In the genomic region with DNA sequence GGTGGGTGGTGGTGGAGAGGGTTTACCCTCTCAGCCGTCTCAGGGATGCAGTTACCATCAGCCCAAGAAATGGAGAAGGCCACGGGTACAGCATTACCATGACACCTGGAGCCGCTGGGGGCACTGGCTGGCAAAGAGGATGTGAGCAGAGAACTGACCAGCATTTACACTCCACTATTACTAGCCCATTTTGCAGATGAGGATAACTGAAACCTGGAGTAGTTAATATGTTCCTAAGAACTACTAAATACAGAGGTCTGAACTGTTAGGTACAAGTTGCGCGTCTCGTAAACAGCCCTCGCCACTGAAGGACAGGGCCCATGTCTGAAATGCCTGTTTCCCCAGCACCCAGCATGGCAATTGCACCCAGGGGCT, we compare ENCODE assay signal across 16 cellular contexts.
DNase-seq lines count a peak whose midpoint lies in the region; ATAC-seq and TF ChIP-seq lines count a peak whose summit lies in the region.
"Had no signal": no experiment of that assay in that cellular context is flagged by ENCODE, and none has a peak within 500 bp of the region (broad histone marks: within the 10 kb centered on the region; RNA-seq: fewer than 3 reads in every experiment).

No MANE protein-coding gene starts in this region.

- H4K8ac ChIP-seq in H9 (replicated peaks; ENCODE audit: insufficient read length, low read depth, low read length), result no peak overlapping the region

- peaks cover 6% of the 10 kb centered on the region; the same call in 1 of the 2 replicates for H3F3A ChIP-seq in DOHH2 (ENCODE audit: control insufficient read depth, insufficient read depth)

- no peaks in the 10 kb centered on the region for H3K79me1 ChIP-seq in H9 (ENCODE audit: insufficient read depth, low read depth, low read length, poor library complexity, severe bottlenecking)

- H4K91ac ChIP-seq in H9 (ENCODE audit: insufficient read length, low read depth, low read length), result no peak overlapping the region

- H3K4me1 ChIP-seq in DOHH2 (ENCODE audit: control insufficient read depth, low read length) (peaks cover 29% of the 10 kb centered on the region), SJCRH30 (peaks cover 42% of the 10 kb centered on the region), right cardiac atrium (ENCODE audit: control insufficient read depth, insufficient read depth, low read length) (peaks cover 7% of the 10 kb centered on the region), skeletal muscle satellite cell (ENCODE audit: control insufficient read depth, insufficient read depth, low read length) (no peaks in the 10 kb centered on the region), H9 (ENCODE audit: insufficient read depth, low read length) (no peaks in the 10 kb centered on the region)
- H3K4me1 ChIP-seq: psoas muscle had no signal

- H3K4me2 ChIP-seq in DOHH2 (ENCODE audit: low read length) (peak overlapping the region; percentile 69), skeletal muscle satellite cell (ENCODE audit: low read length) (peak overlapping the region; percentile 5), H9 (ENCODE audit: insufficient read depth, insufficient read length, low read length) (no peak overlapping the region)

- H3K9me2 ChIP-seq in DOHH2 (replicated peaks; ENCODE audit: control insufficient read depth, low read length), result no peaks in the 10 kb centered on the region

- peak overlapping the region; percentile 78 for H3K27ac ChIP-seq in DOHH2 (ENCODE audit: low read depth, low read length)
- H3K27ac ChIP-seq in SJCRH30, result peak overlapping the region; percentile 78
- peak overlapping the region; percentile 45 for H3K27ac ChIP-seq in right cardiac atrium (ENCODE audit: low read length)
- no peak overlapping the region for H3K27ac ChIP-seq in H9 (ENCODE audit: insufficient read length, low read depth, low read length)
- H3K27ac ChIP-seq: psoas muscle had no signal

- DNase-seq in SJCRH30 (peak in 1 of 2 experiments; percentile 5), right cardiac atrium (no peak), H9 (no peak), head of caudate nucleus (no peak)
- DNase-seq: activated CD4-positive, alpha-beta T cell treated with anti-CD3 and anti-CD28 coated beads, Interleukin-2, amount 10 ng/mL, durations not matched to agents 7 days and 5 days; mammary epithelial cell; NCI-H1436 had no signal

- H3K18ac ChIP-seq in H9 (ENCODE audit: insufficient read length, low read depth, low read length), result no peak overlapping the region

- no peaks in the 10 kb centered on the region for H3K79me2 ChIP-seq in DOHH2 (ENCODE audit: control insufficient read depth, low read length)
- no peaks in the 10 kb centered on the region for H3K79me2 ChIP-seq in H9 (ENCODE audit: insufficient read depth, low read length)

- H2BK20ac ChIP-seq in H9 (ENCODE audit: low read depth, low read length, poor library complexity, severe bottlenecking), result no peak overlapping the region

- H4K20me1 ChIP-seq in DOHH2 (ENCODE audit: control insufficient read depth, insufficient read depth, low read depth, low read length) (no peaks in the 10 kb centered on the region), H9 (ENCODE audit: control insufficient read depth, insufficient read depth, insufficient read length) (no peaks in the 10 kb centered on the region)

- H3K56ac ChIP-seq in H9 (ENCODE audit: insufficient read length, low read depth, low read length), result no peak overlapping the region

- H3K9ac ChIP-seq in skeletal muscle satellite cell (ENCODE audit: low read depth, low read length), result no peak overlapping the region
- no peak overlapping the region for H3K9ac ChIP-seq in H9 (ENCODE audit: extremely low read depth, insufficient read length, low read length)

- 75% methylated on average over 7 of the region's 7 CpGs for WGBS in right cardiac atrium
- WGBS in H9 (ENCODE audit: extremely low coverage, insufficient read length, low lambda C conversion rate), result no CpG with 5 or more reads among the region's 7 CpGs

- no peak overlapping the region for H3K4me3 Mint-ChIP-seq in H9
- H3K4me3 Mint-ChIP-seq: activated CD4-positive, alpha-beta T cell treated with anti-CD3 and anti-CD28 coated beads, Interleukin-2, amount 10 ng/mL, durations not matched to agents 7 days and 5 days; dendritic cell treated with granulocyte-macrophage colony-stimulating factor and Interleukin-4, amounts not matched to agents 40 ng/mL and 50 ng/mL, for 4 days had no signal

- H3K27me3 ChIP-seq in DOHH2 (ENCODE audit: control insufficient read depth, low read length) (peaks cover 7% of the 10 kb centered on the region), SJCRH30 (no peaks in the 10 kb centered on the region), right cardiac atrium (ENCODE audit: control insufficient read depth, insufficient read depth) (no peaks in the 10 kb centered on the region), skeletal muscle satellite cell (ENCODE audit: control insufficient read depth, insufficient read depth, low read length) (no peaks in the 10 kb centered on the region), H9 (ENCODE audit: insufficient read depth, low read length) (no peaks in the 10 kb centered on the region)

- H2BK120ac ChIP-seq in H9 (ENCODE audit: low read depth, low read length, poor library complexity, severe bottlenecking), result no peak overlapping the region

- H3K9me3 ChIP-seq in DOHH2 (ENCODE audit: control insufficient read depth, insufficient read depth, low read length), result no peaks in the 10 kb centered on the region
- H3K9me3 ChIP-seq in SJCRH30 (replicated peaks), result no peaks in the 10 kb centered on the region
- H3K9me3 ChIP-seq in right cardiac atrium (ENCODE audit: control insufficient read depth, low read length), result no peaks in the 10 kb centered on the region
- no peaks in the 10 kb centered on the region for H3K9me3 ChIP-seq in skeletal muscle satellite cell (replicated peaks; ENCODE audit: low read length)
- no peaks in the 10 kb centered on the region for H3K9me3 ChIP-seq in H9 (ENCODE audit: control insufficient read depth, low read depth, low read length)
- H3K9me3 ChIP-seq: psoas muscle had no signal

- H3K4me3 ChIP-seq in DOHH2 (ENCODE audit: low read length), result peak overlapping the region; percentile 64; the same call in 1 of the 2 replicates
- H3K4me3 ChIP-seq in SJCRH30, result no peak overlapping the region
- H3K4me3 ChIP-seq in right cardiac atrium (ENCODE audit: low read length), result no peak overlapping the region
- no peak overlapping the region for H3K4me3 ChIP-seq in skeletal muscle satellite cell (ENCODE audit: low read length)
- H3K4me3 ChIP-seq: psoas muscle had no signal

- H3K14ac ChIP-seq in H9 (ENCODE audit: insufficient read depth, low read length), result no peak overlapping the region

- H3K9me3 Mint-ChIP-seq in H9, result no peaks in the 10 kb centered on the region
- H3K9me3 Mint-ChIP-seq: activated CD4-positive, alpha-beta T cell treated with anti-CD3 and anti-CD28 coated beads, Interleukin-2, amount 10 ng/mL, durations not matched to agents 7 days and 5 days; activated T-helper 2 cell treated with anti-CD3 and anti-CD28 coated beads, Interferon-gamma antibody, Interleukin-2, Interleukin-4, amounts not matched to agents 10 μg/mL and 5 μg/mL and 100 μg/mL, durations not matched to agents 14 hours and 24 hours and 36 hours; dendritic cell treated with granulocyte-macrophage colony-stimulating factor and Interleukin-4, amounts not matched to agents 40 ng/mL and 50 ng/mL, for 4 days; naive B cell; T-cell had no signal

- no peaks in the 10 kb centered on the region for H3K23me2 ChIP-seq in H9 (ENCODE audit: insufficient read length, low read depth, low read length, poor library complexity, severe bottlenecking)

- no peak overlapping the region for H3T11ph ChIP-seq in H9 (ENCODE audit: low read length)

- ATAC-seq in right cardiac atrium (peak in 1 of 2 donors; percentile 2), HG03442 (IDR thresholded peaks at IDR 0.05; ENCODE audit: unreplicated experiment) (no peak)
- ATAC-seq: HCT116 had no signal

- H4K5ac ChIP-seq in H9 (ENCODE audit: insufficient read length, low read depth, low read length), result no peak overlapping the region

- no peak overlapping the region for H3K4ac ChIP-seq in H9 (ENCODE audit: low read depth, low read length)

- peaks cover 2 to 11% of the 10 kb centered on the region in 2 experiments; a peak in 3 of 4 replicates for H3K4me1 Mint-ChIP-seq in H9

- no peak overlapping the region for H2AK5ac ChIP-seq in H9 (ENCODE audit: insufficient read length, low read length)

- H2BK5ac ChIP-seq in H9 (ENCODE audit: insufficient read length, low read length), result no peak overlapping the region

- intact Hi-C loops in right cardiac atrium (cut with DNase I) (no loop called here), head of caudate nucleus (cut with DNase I) (no loop called here)

- no peak overlapping the region for H2AFZ ChIP-seq in H9 (ENCODE audit: low read length)

- no peak overlapping the region for H2BK12ac ChIP-seq in H9 (ENCODE audit: insufficient read length, low read depth, low read length)

- H2BK15ac ChIP-seq in H9 (ENCODE audit: low read depth, low read length), result no peak overlapping the region

- H3K23ac ChIP-seq in H9 (ENCODE audit: insufficient read length, low read depth, low read length), result no peak overlapping the region

- H3K27me3 Mint-ChIP-seq in H9 (ENCODE audit: low read depth), result no peaks in the 10 kb centered on the region
- H3K27me3 Mint-ChIP-seq: activated CD4-positive, alpha-beta T cell treated with anti-CD3 and anti-CD28 coated beads, Interleukin-2, amount 10 ng/mL, durations not matched to agents 7 days and 5 days had no signal

- no peak for TF ChIP-seq CTCF in DOHH2 (IDR thresholded peaks at IDR 0.05; ENCODE audit: low read depth, low read length, poor library complexity, severe bottlenecking)
- TF ChIP-seq CTCF in H9 (conservative IDR thresholded peaks at IDR 0.05), result no peak

- H3K27ac Mint-ChIP-seq in H9, result no peak overlapping the region; a peak in 1 of 7 replicates
- H3K27ac Mint-ChIP-seq: activated CD4-positive, alpha-beta T cell treated with anti-CD3 and anti-CD28 coated beads, Interleukin-2, amount 10 ng/mL, durations not matched to agents 7 days and 5 days; activated T-helper 2 cell treated with anti-CD3 and anti-CD28 coated beads, Interferon-gamma antibody, Interleukin-2, Interleukin-4, amounts not matched to agents 10 μg/mL and 5 μg/mL and 100 μg/mL, durations not matched to agents 14 hours and 24 hours and 36 hours; dendritic cell treated with granulocyte-macrophage colony-stimulating factor and Interleukin-4, amounts not matched to agents 40 ng/mL and 50 ng/mL, for 4 days had no signal

- H3K36me3 Mint-ChIP-seq in H9 (ENCODE audit: insufficient read depth in 1 of 3, low read depth in 3 of 3), result peaks cover 0 to 6% (median 5%) of the 10 kb centered on the region in 3 experiments; a peak in 4 of 7 replicates
- H3K36me3 Mint-ChIP-seq: naive B cell, T-cell had no signal

- H3K36me3 ChIP-seq in DOHH2 (ENCODE audit: control insufficient read depth, low read length) (no peaks in the 10 kb centered on the region), SJCRH30 (no peaks in the 10 kb centered on the region), skeletal muscle satellite cell (ENCODE audit: insufficient read depth, low read length) (no peaks in the 10 kb centered on the region)
